Comparison of ENCODE assay signal across 34 cellular contexts in the genomic region with DNA sequence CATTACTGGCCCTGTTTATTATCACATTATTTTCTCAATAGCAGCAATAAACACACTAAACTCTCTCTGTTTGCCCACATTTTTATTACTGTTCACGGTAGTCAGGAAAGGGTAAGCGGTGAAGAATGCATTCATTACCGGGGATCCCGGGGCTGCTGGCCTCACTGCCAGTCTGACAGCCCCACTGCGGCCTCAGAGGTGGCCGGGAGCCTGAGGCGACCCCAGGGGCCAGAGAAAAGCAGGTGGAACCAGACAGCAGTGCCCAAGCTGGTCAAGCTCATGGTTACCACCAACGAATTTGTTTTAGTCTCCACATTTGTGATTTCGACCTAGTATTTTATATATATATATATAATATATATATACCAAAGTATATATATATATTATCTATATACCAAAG.
DNase-seq lines count a peak whose midpoint lies in the region; FAIRE-seq and TF ChIP-seq lines count a peak whose summit lies in the region.
"Had no signal": no experiment of that assay in that cellular context is flagged by ENCODE, and none has a peak within 500 bp of the region (broad histone marks: within the 10 kb centered on the region; RNA-seq: fewer than 3 reads in every experiment).

No MANE protein-coding gene starts in this region.

- H3K9ac ChIP-seq in astrocyte (ENCODE audit: low read length) = no peak overlapping the region
- H3K9ac ChIP-seq: BLaER1; BLaER1 treated with 17β-estradiol and CSF1 and Interleukin-3, amounts not matched to agents 10 nM and 100 nM had no signal

- H2AFZ ChIP-seq in astrocyte (ENCODE audit: low read depth, low read length) = no peak overlapping the region

- peaks cover 27% of the 10 kb centered on the region for H3K4me1 Mint-ChIP-seq in astrocyte (ENCODE audit: low read depth, unreplicated experiment)
- H3K4me1 Mint-ChIP-seq: B cell; CD14-positive monocyte; CD4-positive, alpha-beta memory T cell; CD4-positive, CD25-positive, alpha-beta regulatory T cell; CD8-positive, alpha-beta memory T cell had no signal

- no peaks in the 10 kb centered on the region for H3K9me3 Mint-ChIP-seq in astrocyte (ENCODE audit: unreplicated experiment)
- H3K9me3 Mint-ChIP-seq: CD4-positive, alpha-beta T cell had no signal

- H4K20me1 ChIP-seq in astrocyte (ENCODE audit: insufficient read depth, low read length) = no peaks in the 10 kb centered on the region
- H4K20me1 ChIP-seq: BLaER1; BLaER1 treated with 17β-estradiol and CSF1 and Interleukin-3, amounts not matched to agents 10 nM and 100 nM had no signal

- no peak overlapping the region for H3K4me3 ChIP-seq in astrocyte (ENCODE audit: insufficient read depth, low read depth, low read length)
- H3K4me3 ChIP-seq: A549; BLaER1; BLaER1 treated with 17β-estradiol and CSF1 and Interleukin-3, amounts not matched to agents 10 nM and 100 nM had no signal

- no peaks in the 10 kb centered on the region for H3K79me2 ChIP-seq in astrocyte (ENCODE audit: insufficient read depth, low read length)

- no peak for TF ChIP-seq CTCF in astrocyte (IDR thresholded peaks at IDR 0.05; ENCODE audit: insufficient read depth, low read depth, low read length)

- no peak overlapping the region for H3K4me3 Mint-ChIP-seq in astrocyte (ENCODE audit: unreplicated experiment)
- H3K4me3 Mint-ChIP-seq: B cell; CD14-positive monocyte; CD4-positive, alpha-beta memory T cell; CD4-positive, alpha-beta T cell; CD4-positive, CD25-positive, alpha-beta regulatory T cell; CD8-positive, alpha-beta memory T cell; CD8-positive, alpha-beta T cell had no signal

- H3K36me3 ChIP-seq in astrocyte (ENCODE audit: insufficient read depth, low read length) = no peaks in the 10 kb centered on the region
- H3K36me3 ChIP-seq: BE2C; BLaER1; BLaER1 treated with 17β-estradiol and CSF1 and Interleukin-3, amounts not matched to agents 10 nM and 100 nM had no signal

- peaks cover 2% of the 10 kb centered on the region for H3K27me3 Mint-ChIP-seq in astrocyte (ENCODE audit: low read depth, unreplicated experiment)
- H3K27me3 Mint-ChIP-seq: B cell; CD4-positive, alpha-beta memory T cell; CD4-positive, alpha-beta T cell; CD4-positive, CD25-positive, alpha-beta regulatory T cell; CD8-positive, alpha-beta memory T cell had no signal

- H3K27ac Mint-ChIP-seq in astrocyte (ENCODE audit: unreplicated experiment) = peak overlapping the region; percentile 53
- H3K27ac Mint-ChIP-seq: B cell; CD14-positive monocyte; CD4-positive, alpha-beta memory T cell; CD4-positive, alpha-beta T cell; CD4-positive, CD25-positive, alpha-beta regulatory T cell; CD8-positive, alpha-beta memory T cell; CD8-positive, alpha-beta T cell had no signal

- no peak for FAIRE-seq in astrocyte (lab: Jason Lieb, UNC)
- FAIRE-seq: A549, D721Med had no signal

- no peaks in the 10 kb centered on the region for H3K36me3 Mint-ChIP-seq in astrocyte (ENCODE audit: low read depth, unreplicated experiment)
- H3K36me3 Mint-ChIP-seq: CD14-positive monocyte; CD4-positive, alpha-beta memory T cell; CD4-positive, CD25-positive, alpha-beta regulatory T cell; CD8-positive, alpha-beta memory T cell; CD8-positive, alpha-beta T cell had no signal

- H3K4me2 ChIP-seq in astrocyte (ENCODE audit: low read length) = no peak overlapping the region
- H3K4me2 ChIP-seq: A549; BLaER1; BLaER1 treated with 17β-estradiol and CSF1 and Interleukin-3, amounts not matched to agents 10 nM and 100 nM had no signal

- no peak overlapping the region for H3K27ac ChIP-seq in astrocyte (ENCODE audit: low read depth, low read length)
- H3K27ac ChIP-seq: 22Rv1; A549; BLaER1; BLaER1 treated with 17β-estradiol and CSF1 and Interleukin-3, amounts not matched to agents 10 nM and 100 nM; C4-2B had no signal

- H3K4me1 ChIP-seq in astrocyte (ENCODE audit: insufficient read depth, low read length) = peaks cover 15% of the 10 kb centered on the region
- H3K4me1 ChIP-seq: A549, BE2C, BLaER1, Caco-2 had no signal

- no peaks in the 10 kb centered on the region for H3K27me3 ChIP-seq in astrocyte (ENCODE audit: insufficient read depth, low read length)
- H3K27me3 ChIP-seq: BE2C; BLaER1; BLaER1 treated with 17β-estradiol and CSF1 and Interleukin-3, amounts not matched to agents 10 nM and 100 nM had no signal

- peak; percentile 25 for DNase-seq in NCI-H82 (lab: John Stamatoyannopoulos, UW)
- DNase-seq in NCI-H82 treated with DMSO at 0.1 percent for 48 hours (lab: John Stamatoyannopoulos, UW; ENCODE audit: unreplicated experiment) = no peak
- DNase-seq in astrocyte (ENCODE audit: low read depth) = no peak
- peak; percentile 22 for DNase-seq in renal cortical epithelial cell (ENCODE audit: low read depth)
- DNase-seq in H4 (ENCODE audit: low spot score) = no peak
- no peak for DNase-seq in activated CD8-positive, alpha-beta memory T cell treated with anti-CD3 and anti-CD28 coated beads, Interleukin-2, amount 50 U/mL, for 48 hours
- DNase-seq: 8988T; ACHN; AML-193; BE2C; C1 segment of cervical spinal cord; Caco-2; Calu3; CD4-positive, alpha-beta memory T cell; CD4-positive, alpha-beta T cell; CD4-positive, CD25-positive, alpha-beta regulatory T cell; CD8-positive, alpha-beta memory T cell; CD8-positive, alpha-beta T cell; COR-L47; DMS 273 treated with DMSO at 0.1 percent for 48 hours; DMS153; DMS53; DMS79; DMS79 treated with DMSO at 0.1 percent for 48 hours; DND-41; EL had no signal

- H3K9me3 ChIP-seq in astrocyte (ENCODE audit: insufficient read depth, low read depth, low read length) = no peaks in the 10 kb centered on the region
- H3K9me3 ChIP-seq: A549; BE2C; BLaER1; BLaER1 treated with 17β-estradiol and CSF1 and Interleukin-3, amounts not matched to agents 10 nM and 100 nM; Caco-2 had no signal

Comparison
In these comparisons a context has a peak if more than half of its experiments do, and no peak if none do; other contexts are left out.
1. DNase-seq: peak in NCI-H82 (single experiment) and renal cortical epithelial cell (single experiment); none in NCI-H82 treated with DMSO at 0.1 percent for 48 hours (single experiment), astrocyte (single experiment), H4 (single experiment) and activated CD8-positive, alpha-beta memory T cell treated with anti-CD3 and anti-CD28 coated beads, Interleukin-2, amount 50 U/mL, for 48 hours (single experiment).